Comparison of ENCODE assay signal across 17 cellular contexts in the genomic region with DNA sequence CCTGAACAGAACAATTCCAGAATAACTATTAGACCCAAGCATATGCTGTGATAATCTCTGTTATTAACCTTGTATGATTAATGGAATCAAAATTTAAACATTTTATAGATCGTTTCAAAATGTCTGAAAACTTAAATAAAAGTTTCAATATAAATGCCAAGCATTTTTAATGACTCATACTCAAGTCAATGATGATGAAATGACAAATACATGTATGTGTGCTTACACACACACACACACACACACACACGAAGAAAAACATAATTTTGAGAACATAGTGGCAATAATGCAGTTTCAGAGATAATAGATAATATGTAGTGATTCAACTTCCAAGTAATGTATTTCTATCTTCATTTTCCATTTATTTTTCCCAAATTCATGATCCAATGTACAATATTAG.
"Had no signal": no experiment of that assay in that cellular context is flagged by ENCODE, and none has a peak within 500 bp of the region (broad histone marks: within the 10 kb centered on the region; RNA-seq: fewer than 3 reads in every experiment).

No MANE protein-coding gene starts in this region.

- H3K4me1 ChIP-seq: ascending aorta, spleen, tibial nerve, vagina had no signal

- H3K4me3 Mint-ChIP-seq: central memory CD8-positive, alpha-beta T cell; naive thymus-derived CD4-positive, alpha-beta T cell; stimulated activated naive B cell treated with anti-CD40 and anti-IgM and Interleukin-4, amounts not matched to agents 10 μg/mL and 1 μg/mL and 100 μg/mL, for 72 hours had no signal

- H3K27ac Mint-ChIP-seq: activated naive CD4-positive, alpha-beta T cell treated with anti-CD3 and anti-CD28 coated beads, Interleukin-2, amount 50 U/mL, for 72 hours; naive thymus-derived CD4-positive, alpha-beta T cell; stimulated activated naive B cell treated with anti-CD40 and anti-IgM and Interleukin-4, amounts not matched to agents 10 μg/mL and 1 μg/mL and 100 μg/mL, for 72 hours had no signal

- H3K27me3 Mint-ChIP-seq: central memory CD8-positive, alpha-beta T cell; naive thymus-derived CD4-positive, alpha-beta T cell; stimulated activated naive B cell treated with anti-CD40 and anti-IgM and Interleukin-4, amounts not matched to agents 10 μg/mL and 1 μg/mL and 100 μg/mL, for 72 hours had no signal

- H3K36me3 Mint-ChIP-seq: activated naive CD4-positive, alpha-beta T cell treated with anti-CD3 and anti-CD28 coated beads, Interleukin-2, amount 50 U/mL, for 72 hours; naive thymus-derived CD4-positive, alpha-beta T cell; stimulated activated naive B cell treated with anti-CD40 and anti-IgM and Interleukin-4, amounts not matched to agents 10 μg/mL and 1 μg/mL and 100 μg/mL, for 72 hours had no signal

- H3K27ac ChIP-seq: ascending aorta, spleen, tibial nerve, vagina had no signal

- ATAC-seq: activated naive CD4-positive, alpha-beta T cell treated with anti-CD3 and anti-CD28 coated beads, Interleukin-2, amount 50 U/mL, for 72 hours; naive thymus-derived CD4-positive, alpha-beta T cell; right cardiac atrium; stimulated activated naive B cell treated with anti-CD40 and anti-IgM and Interleukin-4, amounts not matched to agents 10 μg/mL and 1 μg/mL and 100 μg/mL, for 72 hours had no signal

- H3K9me3 ChIP-seq: ascending aorta, tibial nerve, vagina had no signal

- H3K4me3 ChIP-seq: ascending aorta, spleen, tibial nerve, vagina had no signal

- H3K27me3 ChIP-seq: ascending aorta, spleen, tibial nerve, vagina had no signal

- H3K36me3 ChIP-seq: ascending aorta, spleen, tibial nerve, vagina had no signal

- DNase-seq: activated CD4-positive, alpha-beta T cell treated with anti-CD3 and anti-CD28 coated beads, Interleukin-2, amount 50 U/mL, for 1 hour; activated CD4-positive, CD25-positive, alpha-beta regulatory T cell; activated effector memory CD4-positive, alpha-beta T cell treated with Interleukin-2 at 50 U/mL for 16 hours; effector memory CD4-positive, alpha-beta T cell; erythroblast; naive thymus-derived CD4-positive, alpha-beta T cell; nucleus accumbens; right cardiac atrium; spleen; stimulated activated CD4-positive, alpha-beta T cell treated with anti-CD3 and anti-CD28 coated beads, Interleukin-1b, Interleukin-23, amount 100 ng/mL, for 48 hours; stimulated activated naive B cell treated with anti-CD40 and anti-IgM and Interleukin-4, amounts not matched to agents 10 μg/mL and 1 μg/mL and 100 μg/mL, for 72 hours; T-helper 2 cell had no signal

- H3K4me1 Mint-ChIP-seq: central memory CD8-positive, alpha-beta T cell; naive thymus-derived CD4-positive, alpha-beta T cell; stimulated activated naive B cell treated with anti-CD40 and anti-IgM and Interleukin-4, amounts not matched to agents 10 μg/mL and 1 μg/mL and 100 μg/mL, for 72 hours had no signal
